ENCODE assay signal across 20 cellular contexts in genomic region chr12:66620703-66621102, GRCh38.
"Had no signal": no experiment of that assay in that cellular context is flagged by ENCODE, and none has a peak within 500 bp of the region (broad histone marks: within the 10 kb centered on the region; RNA-seq: fewer than 3 reads in every experiment).

No MANE protein-coding gene starts in this region.

- H3K4me1 ChIP-seq: breast epithelium, psoas muscle, right lobe of liver, transverse colon had no signal

- H3K36me3 ChIP-seq: breast epithelium, right lobe of liver, spleen, transverse colon had no signal

- H3K9me3 ChIP-seq: breast epithelium, psoas muscle, right lobe of liver, spleen, transverse colon had no signal

- H3K4me3 ChIP-seq: breast epithelium, lung, psoas muscle, right lobe of liver, spleen, transverse colon had no signal

- DNase-seq: activated CD4-positive, alpha-beta memory T cell treated with anti-CD3 and anti-CD28 coated beads, Interleukin-2, amount 10 ng/mL, durations not matched to agents 7 days and 5 days; activated CD4-positive, alpha-beta T cell treated with anti-CD3 and anti-CD28 coated beads for 36 hours; activated gamma-delta T cell treated with Interleukin-2 at 50 U/mL for 16 hours; activated naive CD8-positive, alpha-beta T cell treated with anti-CD3 and anti-CD28 coated beads for 36 hours; activated T-cell treated with anti-CD3 and anti-CD28 coated beads, Interleukin-2, amount 50 U/mL, for 48 hours; anterior cingulate cortex; endodermal cell; hippocampal formation; left cardiac atrium; psoas muscle; right lobe of liver; spleen; stimulated activated CD4-positive, alpha-beta T cell treated with anti-CD3 and anti-CD28 coated beads, Interleukin-1b, Interleukin-23, amount 100 ng/mL, for 48 hours; stimulated activated naive B cell treated with anti-CD40 and anti-IgM and Interleukin-4, amounts not matched to agents 10 μg/mL and 1 μg/mL and 100 μg/mL, for 72 hours; substantia nigra; T-helper 9 cell; transverse colon had no signal

- H3K27ac ChIP-seq: breast epithelium, psoas muscle, right lobe of liver, spleen, transverse colon had no signal

- ATAC-seq: activated CD4-positive, alpha-beta T cell treated with anti-CD3 and anti-CD28 coated beads for 36 hours; left cardiac atrium; natural killer cell treated with Interleukin-12 subunit alpha and Interleukin-12 subunit beta and Interleukin-15 and Interleukin-18, amount 100 ng/mL, for 72 hours; psoas muscle; right lobe of liver; stimulated activated naive B cell treated with anti-CD40 and anti-IgM and Interleukin-4, amounts not matched to agents 10 μg/mL and 1 μg/mL and 100 μg/mL, for 72 hours had no signal

- H3K27me3 ChIP-seq: breast epithelium, right lobe of liver, spleen, transverse colon had no signal
